7 cellular contexts compared by ENCODE assay signal in the genomic region with DNA sequence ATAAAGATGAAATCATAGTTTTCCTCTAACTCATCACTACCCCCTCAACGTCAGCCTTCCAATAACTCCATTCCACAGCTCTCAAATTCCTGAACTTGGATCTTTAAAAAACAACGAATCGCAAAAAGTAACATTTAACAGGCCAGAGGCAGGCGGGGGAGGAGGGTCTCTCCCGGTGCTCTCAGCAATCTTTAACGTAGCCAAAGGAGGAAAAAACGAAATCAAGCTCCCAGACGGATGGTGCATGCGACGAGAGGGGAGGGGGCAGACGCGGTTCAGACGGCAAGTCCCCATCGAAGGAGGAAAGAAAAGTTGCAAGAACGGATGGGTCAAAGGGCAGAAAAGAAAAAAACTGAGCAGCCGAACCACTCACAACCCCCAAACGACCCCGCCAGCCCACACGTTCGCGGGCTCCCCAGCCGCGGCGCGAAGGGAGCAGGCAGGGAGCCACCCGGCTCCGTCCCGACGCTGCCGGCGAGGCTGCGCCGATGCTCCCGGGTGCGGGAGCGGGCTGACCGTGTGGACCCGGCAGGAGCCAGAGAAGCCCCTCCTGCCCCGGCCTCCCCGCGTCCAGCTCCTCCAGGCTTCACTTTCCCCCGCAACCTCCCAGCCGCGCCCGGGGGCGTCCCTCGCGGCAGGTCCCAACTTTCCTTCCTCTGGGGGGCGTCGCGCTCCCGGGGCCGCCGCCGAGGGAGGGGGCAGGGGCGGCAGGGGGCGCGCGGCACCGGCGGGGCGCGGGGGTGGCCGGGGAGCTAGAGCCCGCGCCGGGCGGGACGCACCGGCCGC. TPM values are rescaled to one million over a fixed set of nuclear protein-coding genes. Genes with fewer than 3 reads are reported as not detected.
DNase-seq lines count a peak whose midpoint lies in the region; ATAC-seq and TF ChIP-seq lines count a peak whose summit lies in the region.

No MANE protein-coding gene starts in this region.

- H3K27ac ChIP-seq in adipose tissue (ENCODE audit: low read depth, low read length): peak overlapping the region; percentile 68
- peak overlapping the region; percentile 95 to 98 for H3K27ac ChIP-seq in right atrium auricular region
- H3K27ac ChIP-seq in rectal smooth muscle tissue (ENCODE audit: low read depth, low read length): peak overlapping the region; percentile 87

- peak overlapping the region; percentile 80 for H3K9ac ChIP-seq in rectal smooth muscle tissue (ENCODE audit: low read length)

- H3K27me3 ChIP-seq in right atrium auricular region (no peaks in the 10 kb centered on the region), rectal smooth muscle tissue (ENCODE audit: control insufficient read depth, insufficient read depth, low read length) (no peaks in the 10 kb centered on the region)

- H3K4me3 ChIP-seq in right atrium auricular region (peak overlapping the region; percentile 78 to 96), rectal smooth muscle tissue (ENCODE audit: low read length) (peak overlapping the region; percentile 95)

- 1% methylated on average over 47 to 71 of the region's 71 CpGs for WGBS in adipose tissue, 3 donors

- ATAC-seq in GM18520 (IDR thresholded peaks at IDR 0.05; ENCODE audit: unreplicated experiment) (peak; percentile 7), HG02938 (IDR thresholded peaks at IDR 0.05; ENCODE audit: unreplicated experiment) (peak; percentile 10)

- H3K9me3 ChIP-seq in right atrium auricular region: no peaks in the 10 kb centered on the region

- H3K36me3 ChIP-seq in right atrium auricular region (no peaks in the 10 kb centered on the region), rectal smooth muscle tissue (ENCODE audit: control insufficient read depth, insufficient read depth, low read length) (no peaks in the 10 kb centered on the region)

- DNase-seq in SK-N-DZ (ENCODE audit: low spot score): peak; percentile 22
- DNase-seq in right atrium auricular region (ENCODE audit: low spot score): no peak
- no peak for DNase-seq in pons (ENCODE audit: low spot score)

- peak; percentile 26 to 63 for TF ChIP-seq CTCF in right atrium auricular region (IDR thresholded peaks at IDR 0.05)

- H3K4me1 ChIP-seq in right atrium auricular region (peaks cover 0 to 62% of the 10 kb centered on the region in 2 donors), rectal smooth muscle tissue (ENCODE audit: control insufficient read depth, insufficient read depth, low read length) (peaks cover 17% of the 10 kb centered on the region)

RNA-seq across cellular contexts. Expression of a gene that starts 0.7 kb away (rescaled TPM):
- 2.6 and 4.0 TPM in 2 replicates for polyA plus RNA-seq in SK-N-DZ (2014; cell fraction: cytosol; rRNA removed)
- polyA plus RNA-seq in SK-N-DZ (2014; cell fraction: nucleus; rRNA removed): 3.2 and 10.9 TPM in 2 replicates
- polyA plus RNA-seq in adipose tissue: 1 to 10 TPM; 2.3 to 9.5 (median 4.9) TPM
- 10 to 100 TPM; 44.2 to 59.8 TPM for total RNA-seq in right atrium auricular region

RNA-seq across cellular contexts. Expression of a gene that starts 1.4 kb away (rescaled TPM):
- polyA plus RNA-seq in SK-N-DZ (2014; cell fraction: cytosol; rRNA removed): 29.4 and 40.4 TPM in 2 replicates
- polyA plus RNA-seq in SK-N-DZ (2014; cell fraction: nucleus; rRNA removed): 21.9 and 31.1 TPM in 2 replicates
- polyA plus RNA-seq in adipose tissue: 10 to 100 TPM in 2 of 3 donors, 1 to 10 TPM in 1; 7.9 to 12.4 (median 11.3) TPM
- total RNA-seq in right atrium auricular region: 10 to 100 TPM; 30.9 to 34.7 TPM
